ENCODE assay signal across 1 cellular context in genomic region chr1:21629971-21630370, GRCh38.
TF ChIP-seq lines count a peak whose summit lies in the region.

No MANE protein-coding gene starts in this region.

TF ChIP-seq in K562, 482 proteins besides CTCF, POLR2A, EP300 and RAD21 (continued from another document):
- TF ChIP-seq ZBTB34 (CRISPR knock-in tag; IDR thresholded peaks at IDR 0.05) (no peak), BCOR (IDR thresholded peaks at IDR 0.05) (peak; percentile 63; the same call in 1 of the 2 replicates), SMARCA5 (IDR thresholded peaks at IDR 0.05) (peak; percentile 56; the same call in 1 of the 2 replicates), KDM1A (IDR thresholded peaks at IDR 0.05) (0 out of 4 replicates have a peak, but pooled peaks have one; percentile 22 to 41), RBM25 (IDR thresholded peaks at IDR 0.05; ENCODE audit: low read depth, low read length, severe bottlenecking) (peak; percentile 84), ADNP (tag; IDR thresholded peaks at IDR 0.05) (peak; percentile 67; the same call in 1 of the 2 replicates)
